1 cellular context compared by ENCODE assay signal in the genomic region with DNA sequence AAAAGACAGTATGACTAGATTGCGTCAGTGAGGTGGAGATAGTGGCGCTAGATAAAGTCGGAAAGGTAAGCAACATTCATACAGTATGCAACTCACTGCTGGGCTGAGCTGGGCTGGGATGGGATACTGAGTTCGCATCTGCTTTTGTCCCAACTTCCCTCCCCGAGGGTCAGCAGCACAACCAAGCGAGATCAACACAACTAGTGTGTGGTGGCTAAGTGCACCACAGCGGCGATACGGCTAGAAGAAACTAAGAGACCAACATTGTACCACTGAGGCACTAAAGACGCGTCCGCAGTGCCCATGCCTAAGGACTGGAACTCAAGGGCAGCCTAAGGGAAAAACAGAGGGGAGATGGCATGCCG.
TF ChIP-seq lines count a peak whose summit lies in the region.

No MANE protein-coding gene starts in this region.

TF ChIP-seq in GM23338, 12 proteins besides CTCF, POLR2A, EP300 and RAD21 (continued from another document):
- TF ChIP-seq REST (IDR thresholded peaks at IDR 0.05; ENCODE audit: unreplicated experiment) (no peak), CREB1 (CRISPR knock-in tag; IDR thresholded peaks at IDR 0.05; ENCODE audit: low read depth) (no peak), POLR2AphosphoS5 (IDR thresholded peaks at IDR 0.05; ENCODE audit: low read depth) (no peak), ZNF331 (CRISPR knock-in tag; IDR thresholded peaks at IDR 0.05; ENCODE audit: low read depth) (no peak), JUNB (IDR thresholded peaks at IDR 0.05; ENCODE audit: unreplicated experiment) (no peak), EZH2phosphoT487 (IDR thresholded peaks at IDR 0.05; ENCODE audit: unreplicated experiment) (no peak), ZNF114 (CRISPR knock-in tag; IDR thresholded peaks at IDR 0.05) (no peak), EZH2 (IDR thresholded peaks at IDR 0.05; ENCODE audit: low read depth, unreplicated experiment) (no peak)
